8 cellular contexts compared by ENCODE assay signal in genomic region chr11:96339704-96340554, GRCh38. TPM values are rescaled to one million over a fixed set of nuclear protein-coding genes. Genes with fewer than 3 reads are reported as not detected.
A peak's percentile ranks its signal among the peaks of the same experiment; 100 is the strongest.
DNase-seq lines count a peak whose midpoint lies in the region; TF ChIP-seq lines count a peak whose summit lies in the region.

No MANE protein-coding gene starts in this region.

- no peaks in the 10 kb centered on the region for H3K27me3 ChIP-seq in WERI-Rb-1 (ENCODE audit: insufficient read depth, low read depth, severe bottlenecking)

- no peak for TF ChIP-seq CTCF in WERI-Rb-1 (IDR thresholded peaks at IDR 0.05; ENCODE audit: low read depth, low read length)
- no peak for TF ChIP-seq CTCF in fibroblast of mammary gland (conservative IDR thresholded peaks at IDR 0.05; ENCODE audit: control insufficient read depth, insufficient read depth, low read depth, low read length)
- no peak for TF ChIP-seq CTCF in glutamatergic neuron (IDR thresholded peaks at IDR 0.05; ENCODE audit: partially characterized antibody, unreplicated experiment)

- peak overlapping the region; percentile 59 for H3K27ac ChIP-seq in WERI-Rb-1

- H3K9me3 ChIP-seq in WERI-Rb-1 (ENCODE audit: severe bottlenecking) = no peaks in the 10 kb centered on the region

- H3K36me3 ChIP-seq in WERI-Rb-1 = peaks cover 21% of the 10 kb centered on the region

- DNase-seq in Daoy (ENCODE audit: low read depth) (peak; percentile 51), WERI-Rb-1 (no peak), fibroblast of mammary gland (ENCODE audit: low read depth) (peak; percentile 61), renal cortical epithelial cell (ENCODE audit: low read depth) (peak; percentile 27), DMS53 (lab: John Stamatoyannopoulos, UW) (no peak), OCI-M1 (lab: John Stamatoyannopoulos, UW) (no peak), glutamatergic neuron (no peak)
- DNase-seq in central memory CD4-positive, alpha-beta T cell = no peak

- no peaks in the 10 kb centered on the region for H3K36me3 Mint-ChIP-seq in glutamatergic neuron (ENCODE audit: unreplicated experiment)

- H3K9me3 Mint-ChIP-seq in glutamatergic neuron (ENCODE audit: unreplicated experiment) = peaks cover 2% of the 10 kb centered on the region

- no peak overlapping the region for H3K27ac Mint-ChIP-seq in glutamatergic neuron (ENCODE audit: unreplicated experiment)

- H3K4me3 ChIP-seq in WERI-Rb-1 (ENCODE audit: low read depth, low read length) = peak overlapping the region; percentile 99
- peak overlapping the region; percentile 96 for H3K4me3 ChIP-seq in fibroblast of mammary gland (ENCODE audit: control insufficient read depth, low read depth, low read length)

- H3K27me3 Mint-ChIP-seq in glutamatergic neuron (ENCODE audit: unreplicated experiment) = no peaks in the 10 kb centered on the region

- no peak overlapping the region for H3K4me3 Mint-ChIP-seq in glutamatergic neuron (ENCODE audit: unreplicated experiment)

- H3K4me1 Mint-ChIP-seq in glutamatergic neuron (ENCODE audit: low read depth, unreplicated experiment) = peaks cover 16% of the 10 kb centered on the region

RNA-seq across cellular contexts. Expression of gene MAML2, which starts 3.1 kb away (rescaled TPM):
- 6.2 and 6.6 TPM in 2 replicates for total RNA-seq in Daoy (2014; rRNA removed; shearing (Covaris generic))
- total RNA-seq in renal cortical epithelial cell (6.1 and 18.0 TPM in 2 replicates), glutamatergic neuron (ENCODE audit: unreplicated experiment) (2.1 TPM)

RNA-seq across cellular contexts. Expression of gene CCDC82, which starts 49.8 kb away (rescaled TPM):
- total RNA-seq in Daoy (2014; rRNA removed; shearing (Covaris generic)) = 12.9 and 13.6 TPM in 2 replicates
- total RNA-seq in renal cortical epithelial cell (20.0 and 42.2 TPM in 2 replicates), glutamatergic neuron (ENCODE audit: unreplicated experiment) (56.3 TPM)

RNA-seq across cellular contexts. Expression of gene JRKL, which starts 49.9 kb away (rescaled TPM):
- 4.7 and 5.2 TPM in 2 replicates for total RNA-seq in Daoy (2014; rRNA removed; shearing (Covaris generic))
- total RNA-seq in renal cortical epithelial cell = 16.0 and 24.4 TPM in 2 replicates
- total RNA-seq in glutamatergic neuron (ENCODE audit: unreplicated experiment) = 7.8 TPM

Comparison
In these comparisons a context has a peak if more than half of its experiments do, and no peak if none do; other contexts are left out.
1. DNase-seq: peak in Daoy (single experiment), fibroblast of mammary gland (single experiment) and renal cortical epithelial cell (single experiment); none in WERI-Rb-1 (single experiment), DMS53 (single experiment), OCI-M1 (single experiment), glutamatergic neuron (single experiment) and central memory CD4-positive, alpha-beta T cell (single experiment).